In the genomic region with DNA sequence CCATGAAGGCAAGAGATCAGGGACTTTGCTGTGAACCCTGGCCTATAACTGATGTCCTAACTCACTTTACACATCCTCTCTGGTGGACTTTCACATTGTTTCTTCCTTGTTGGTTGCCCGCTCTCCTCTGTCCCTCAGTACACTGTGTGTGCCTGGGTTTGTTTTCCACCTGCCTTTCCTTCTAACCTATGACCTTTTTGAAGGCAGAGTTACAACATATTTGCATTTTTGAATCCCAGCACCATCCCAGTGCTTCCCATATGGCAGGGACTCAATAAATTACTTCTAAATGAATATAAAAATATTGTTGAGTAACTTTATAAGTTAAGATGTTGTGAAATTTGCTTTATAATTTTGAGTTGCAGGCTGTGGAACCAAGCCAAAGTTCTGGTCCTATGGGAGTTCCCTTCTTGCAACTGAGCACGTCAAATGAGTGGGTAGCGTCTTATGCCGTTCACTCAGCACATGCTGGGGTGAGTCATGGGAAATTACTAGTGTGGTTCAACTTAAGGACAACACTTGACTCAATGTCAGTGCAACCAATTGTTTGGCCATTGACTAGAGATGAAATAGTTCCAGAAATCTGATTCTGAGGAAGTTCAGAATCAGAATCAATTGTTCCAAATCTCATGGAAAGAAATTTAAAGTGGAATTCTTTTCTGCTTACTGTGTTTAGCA, we compare ENCODE assay signal across 8 cellular contexts.
DNase-seq lines count a peak whose midpoint lies in the region; ATAC-seq, FAIRE-seq and TF ChIP-seq lines count a peak whose summit lies in the region.

No MANE protein-coding gene starts in this region.

- CTCF ChIA-PET in A549 (lab: Yijun Ruan, JAX), result no interaction called here

- H2AFZ ChIP-seq in mesenchymal stem cell (ENCODE audit: low read depth, low read length), result no peak overlapping the region

- no peak overlapping the region for H4K91ac ChIP-seq in mesenchymal stem cell (ENCODE audit: low read length)

- H3K4me2 ChIP-seq in A549 (no peak overlapping the region), mesenchymal stem cell (ENCODE audit: low read length, poor library complexity, severe bottlenecking) (no peak overlapping the region)

- peak; percentile 41 to 76; a peak in 2 of 6 replicates for ATAC-seq in A549
- peak; percentile 89 for ATAC-seq in GM18870 (IDR thresholded peaks at IDR 0.05; ENCODE audit: unreplicated experiment)
- ATAC-seq in HG03342 (IDR thresholded peaks at IDR 0.05; ENCODE audit: unreplicated experiment), result peak; percentile 87

- no peak overlapping the region for H3K14ac ChIP-seq in mesenchymal stem cell (ENCODE audit: low read length in 2 of 2)

- POLR2A ChIA-PET in A549 (lab: Yijun Ruan, JAX), result no interaction called here

- H3K4ac ChIP-seq in mesenchymal stem cell (ENCODE audit: low read depth in 1 of 2, low read length in 2 of 2), result no peak overlapping the region

- H2BK15ac ChIP-seq in mesenchymal stem cell (ENCODE audit: low read depth, poor library complexity, severe bottlenecking), result no peak overlapping the region

- H3K23ac ChIP-seq in mesenchymal stem cell (ENCODE audit: low read length in 2 of 2), result no peak overlapping the region

- no peaks in the 10 kb centered on the region for H3K4me1 ChIP-seq in A549
- no peaks in the 10 kb centered on the region for H3K4me1 ChIP-seq in mesenchymal stem cell (ENCODE audit: control insufficient read depth, insufficient read depth, low read depth, low read length)

- H3K27me3 ChIP-seq in mesenchymal stem cell (ENCODE audit: control insufficient read depth in 1 of 2, insufficient read depth in 1 of 2, low read length in 2 of 2) (no peaks in the 10 kb centered on the region), WERI-Rb-1 (ENCODE audit: insufficient read depth, low read depth, severe bottlenecking) (no peaks in the 10 kb centered on the region)

- TF ChIP-seq CTCF in A549 (IDR thresholded peaks at IDR 0.05), result no peak
- no peak for TF ChIP-seq CTCF in astrocyte of the cerebellum (IDR thresholded peaks at IDR 0.05; ENCODE audit: low read depth, low read length, missing control alignments)
- TF ChIP-seq CTCF in WERI-Rb-1 (IDR thresholded peaks at IDR 0.05; ENCODE audit: low read depth, low read length), result no peak

- no peak overlapping the region for H2BK12ac ChIP-seq in mesenchymal stem cell (ENCODE audit: low read length in 2 of 2)

- H3K4me3 ChIP-seq in A549, result no peak overlapping the region
- no peak overlapping the region for H3K4me3 ChIP-seq in astrocyte of the cerebellum (ENCODE audit: low read depth, low read length)
- H3K4me3 ChIP-seq in mesenchymal stem cell (ENCODE audit: insufficient read depth in 1 of 2, low read depth in 1 of 2, low read length in 2 of 2), result no peak overlapping the region
- no peak overlapping the region for H3K4me3 ChIP-seq in WERI-Rb-1 (ENCODE audit: low read depth, low read length)

- H2BK120ac ChIP-seq in mesenchymal stem cell (ENCODE audit: low read depth, low read length), result no peak overlapping the region

- DNase-seq in A549 (ENCODE audit: low read depth in 1 of 2, low spot score in 1 of 2), result peak; percentile 4 to 60
- peak; percentile 96 for DNase-seq in astrocyte of the cerebellum (ENCODE audit: low read depth)
- peak; percentile 97 for DNase-seq in mesenchymal stem cell
- DNase-seq in WERI-Rb-1, result no peak
- DNase-seq in T-helper 9 cell, result no peak
- DNase-seq in DMS153 (lab: John Stamatoyannopoulos, UW), result no peak

- no peak overlapping the region for H2AK5ac ChIP-seq in mesenchymal stem cell (ENCODE audit: low read length, severe bottlenecking)

- TF ChIP-seq RAD21 in A549 (conservative IDR thresholded peaks at IDR 0.05 in 1 of 2, IDR thresholded peaks at IDR 0.05 in 1 of 2), result no peak

- no peak for TF ChIP-seq POLR2A in A549 (IDR thresholded peaks at IDR 0.05; ENCODE audit: low read length)

- in situ Hi-C loops in astrocyte of the cerebellum (cut with HindIII; ENCODE audit: low sequenced_read_pairs), result no loop called here

- no peaks in the 10 kb centered on the region for H3K79me1 ChIP-seq in mesenchymal stem cell (replicated peaks; ENCODE audit: low read length, poor library complexity, severe bottlenecking)

- peak overlapping the region; percentile 64 for H3K9ac ChIP-seq in mesenchymal stem cell (ENCODE audit: low read length)

- no peaks in the 10 kb centered on the region for H3K36me3 ChIP-seq in mesenchymal stem cell (ENCODE audit: control insufficient read depth in 1 of 2, insufficient read depth in 2 of 2, low read depth in 1 of 2, low read length in 2 of 2)
- no peaks in the 10 kb centered on the region for H3K36me3 ChIP-seq in WERI-Rb-1

- H3K18ac ChIP-seq in mesenchymal stem cell (ENCODE audit: low read depth in 1 of 2, low read length in 2 of 2), result peak overlapping the region in 1 of 2 experiments; percentile 28

- 0 out of 3 replicates have a peak, but pooled peaks cover 2% of the 10 kb centered on the region for H3K9me3 ChIP-seq in A549
- H3K9me3 ChIP-seq in mesenchymal stem cell (ENCODE audit: control insufficient read depth, low read length), result no peaks in the 10 kb centered on the region
- H3K9me3 ChIP-seq in WERI-Rb-1 (ENCODE audit: severe bottlenecking), result no peaks in the 10 kb centered on the region

- WGBS in A549 (ENCODE audit: missing lambda C conversion rate), result 20% methylated on average over 4 of the region's 4 CpGs
- WGBS in mesenchymal stem cell, result 40% methylated on average over 4 of the region's 4 CpGs

- H4K8ac ChIP-seq in mesenchymal stem cell (ENCODE audit: low read length), result no peak overlapping the region

- no peak overlapping the region for H2BK5ac ChIP-seq in mesenchymal stem cell (ENCODE audit: low read depth, low read length, poor library complexity, severe bottlenecking)

- H3K27ac ChIP-seq in A549 (no peak overlapping the region), mesenchymal stem cell (ENCODE audit: low read length, poor library complexity, severe bottlenecking) (no peak overlapping the region), WERI-Rb-1 (no peak overlapping the region)

- no peak for TF ChIP-seq EP300 in A549 (IDR thresholded peaks at IDR 0.05)

- FAIRE-seq in A549 (lab: Jason Lieb, UNC), result no peak

TF ChIP-seq in A549, 52 proteins besides CTCF, POLR2A, EP300 and RAD21:
- TF ChIP-seq NR3C1 (IDR thresholded peaks at IDR 0.05) (no peak), FOSL2 (IDR thresholded peaks at IDR 0.05) (no peak), FOSL2 (CRISPR knock-in tag; IDR thresholded peaks at IDR 0.05) (peak; percentile 30; the same call in 1 of the 2 replicates)
TF ChIP-seq in A549: peak in this region for 1.

Comparison
In these comparisons a context has a peak if more than half of its experiments do, and no peak if none do; other contexts are left out.
1. DNase-seq: peak in A549 (2 of 2), astrocyte of the cerebellum (single experiment) and mesenchymal stem cell (single experiment); none in WERI-Rb-1 (single experiment), T-helper 9 cell (single experiment) and DMS153 (single experiment).
2. Peak in every context shown above with its lines, with median percentiles within 50 percentile points of each other: ATAC-seq.